In the genomic region with DNA sequence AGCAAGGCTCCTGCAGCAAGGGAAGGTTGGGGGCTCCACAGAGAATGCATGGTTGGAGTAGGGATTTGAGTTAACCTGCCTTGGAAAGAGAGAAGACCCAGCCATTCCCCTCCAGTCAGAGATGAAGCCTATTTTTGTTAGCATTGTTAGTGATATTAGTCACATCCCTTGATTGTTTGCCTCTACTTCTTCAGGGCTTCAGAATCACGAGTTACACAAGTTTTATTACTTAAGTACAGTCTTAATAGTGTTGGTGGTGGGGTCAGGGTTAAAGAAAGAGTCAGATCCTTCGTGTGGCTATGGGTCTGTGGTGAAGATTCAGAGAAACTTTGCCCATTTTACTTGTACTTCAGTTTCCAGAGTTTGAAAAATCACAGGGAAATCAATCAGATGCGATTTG, we compare ENCODE assay signal across 14 cellular contexts.
DNase-seq lines count a peak whose midpoint lies in the region; ATAC-seq, FAIRE-seq and TF ChIP-seq lines count a peak whose summit lies in the region.
"Had no signal": no experiment of that assay in that cellular context is flagged by ENCODE, and none has a peak within 500 bp of the region (broad histone marks: within the 10 kb centered on the region; RNA-seq: fewer than 3 reads in every experiment).

No MANE protein-coding gene starts in this region.

- H4K91ac ChIP-seq in IMR-90 (ENCODE audit: insufficient read depth, low read depth, low read length): peak overlapping the region; percentile 95

- FAIRE-seq in endothelial cell of umbilical vein (lab: Jason Lieb, UNC): peak; percentile 98

- H2AK5ac ChIP-seq in IMR-90 (ENCODE audit: low read depth, low read length): peak overlapping the region; percentile 96

- H3K14ac ChIP-seq in IMR-90 (replicated peaks; ENCODE audit: low read depth, low read length): peak overlapping the region; percentile 66

- H2AFZ ChIP-seq in IMR-90 (replicated peaks; ENCODE audit: low read length, poor library complexity) (peak overlapping the region; percentile 60), endothelial cell of umbilical vein (ENCODE audit: low read depth, low read length) (peak overlapping the region; percentile 56)

- no peak for TF ChIP-seq RAD21 in IMR-90 (IDR thresholded peaks at IDR 0.05; ENCODE audit: low read length)

- no TSS peak for BruUV-seq in IMR-90 (replicated peaks; lab: Mats Ljungman, UMichigan)
- no TSS peak for BruUV-seq in endothelial cell of umbilical vein (replicated peaks; lab: Mats Ljungman, UMichigan)

- H3K4me2 ChIP-seq in IMR-90 (ENCODE audit: low read depth, low read length) (peak overlapping the region; percentile 46; the same call in 1 of the 2 replicates), endothelial cell of umbilical vein (ENCODE audit: insufficient read depth, low read length) (peak overlapping the region; percentile 67)

- H3K9me1 ChIP-seq in IMR-90 (ENCODE audit: insufficient read depth, low read length) (peaks cover 6% of the 10 kb centered on the region), endothelial cell of umbilical vein (replicated peaks; ENCODE audit: control insufficient read depth, extremely low read depth, insufficient read depth, low read length) (no peaks in the 10 kb centered on the region)

- peak overlapping the region; percentile 77 for H4K5ac ChIP-seq in IMR-90 (ENCODE audit: low read depth, low read length)

- H2BK120ac ChIP-seq in IMR-90 (ENCODE audit: low read depth, low read length): peak overlapping the region; percentile 91

- H3K27me3 ChIP-seq in IMR-90 (ENCODE audit: control insufficient read depth, insufficient read depth, low read length): no peaks in the 10 kb centered on the region
- no peaks in the 10 kb centered on the region for H3K27me3 ChIP-seq in endothelial cell of umbilical vein (ENCODE audit: control insufficient read depth in 2 of 2, insufficient read depth in 2 of 2, low read length in 2 of 2)

- TF ChIP-seq CTCF in AG04449 (IDR thresholded peaks at IDR 0.05; ENCODE audit: insufficient read depth, low read length, missing control alignments) (no peak), IMR-90 (conservative IDR thresholded peaks at IDR 0.05; ENCODE audit: low read depth, low read length) (no peak), endothelial cell of umbilical vein (IDR thresholded peaks at IDR 0.05; ENCODE audit: extremely low read depth in 1 of 2, insufficient read depth in 1 of 2, low read depth in 1 of 2, low read length in 2 of 2) (no peak), GM10266 (IDR thresholded peaks at IDR 0.05; ENCODE audit: control insufficient read depth, insufficient read depth, low read depth, missing control alignments) (no peak)

- H3K56ac ChIP-seq in IMR-90 (ENCODE audit: extremely low read depth, insufficient read depth, low read length): peak overlapping the region; percentile 12

- H3K36me3 ChIP-seq in IMR-90 (ENCODE audit: control insufficient read depth, insufficient read depth, low read length): no peaks in the 10 kb centered on the region
- no peaks in the 10 kb centered on the region for H3K36me3 ChIP-seq in endothelial cell of umbilical vein (ENCODE audit: control insufficient read depth in 2 of 2, extremely low read depth in 1 of 2, insufficient read depth in 2 of 2, low read length in 2 of 2)
- H3K36me3 ChIP-seq in mesodermal cell (ENCODE audit: control insufficient read depth, insufficient read depth, low read length): no peaks in the 10 kb centered on the region
- H3K36me3 ChIP-seq: left ventricle myocardium inferior had no signal

- H3K4me3 ChIP-seq in AG04449 (ENCODE audit: low read depth, low read length) (no peak overlapping the region), IMR-90 (ENCODE audit: insufficient read depth, low read depth, low read length) (no peak overlapping the region), endothelial cell of umbilical vein (replicated peaks in 1 of 3; ENCODE audit: insufficient read depth in 1 of 3, low read depth in 1 of 3, low read length in 3 of 3) (no peak overlapping the region), mesodermal cell (ENCODE audit: extremely low read depth, insufficient read depth, low read length, poor library complexity, severe bottlenecking) (no peak overlapping the region)
- H3K4me3 ChIP-seq: left ventricle myocardium inferior had no signal

- peak overlapping the region; percentile 91 for H2BK15ac ChIP-seq in IMR-90 (ENCODE audit: low read depth, low read length)

- peak overlapping the region; percentile 97 for H3K18ac ChIP-seq in IMR-90 (ENCODE audit: low read depth, low read length)

- H3K4me1 ChIP-seq in IMR-90 (ENCODE audit: control insufficient read depth, insufficient read depth, low read length): peaks cover 8% of the 10 kb centered on the region
- peaks cover 13% of the 10 kb centered on the region for H3K4me1 ChIP-seq in endothelial cell of umbilical vein (ENCODE audit: control insufficient read depth, extremely low read depth, insufficient read depth, low read length)
- peaks cover 10% of the 10 kb centered on the region for H3K4me1 ChIP-seq in mesodermal cell (ENCODE audit: control insufficient read depth, insufficient read depth, low read length, poor library complexity, severe bottlenecking)
- H3K4me1 ChIP-seq: left ventricle myocardium inferior had no signal

- CTCF ChIA-PET in AG04449 (lab: Yijun Ruan, JAX) (no interaction called here), IMR-90 (lab: Yijun Ruan, JAX) (interaction anchor here (0.5 kb wide), 1 partner anchor 16 kb away, joined by 3 read pairs; no protein-coding TSS in a partner anchor), endothelial cell of umbilical vein (lab: Charles Lee) (interaction anchor here (2.8 kb wide), 1 partner anchor 16 kb away, joined by 12 read pairs; no protein-coding TSS in a partner anchor)

- dilution Hi-C loops in IMR-90 (cut with HindIII; ENCODE audit: low sequenced_read_pairs, unreplicated experiment): no loop called here
- dilution Hi-C loops in endothelial cell of umbilical vein (cut with MboI; ENCODE audit: extremely low pct_ligation_motif_present, low sequenced_read_pairs): no loop called here

- DNase-seq in AG04449 (ENCODE audit: low read depth, low spot score) (peak; percentile 71), IMR-90 (peak; percentile 83), endothelial cell of umbilical vein (ENCODE audit: low read depth, low spot score) (peak; percentile 95), GM10266 (ENCODE audit: extremely low spot score) (no peak)
- DNase-seq: activated CD4-positive, alpha-beta T cell treated with anti-CD3 and anti-CD28 coated beads, Interleukin-2, amount 50 U/mL, for 4 hours; left ventricle myocardium inferior; NCI-H82; Right ventricle myocardium superior; T-helper 9 cell had no signal

- peak overlapping the region; percentile 18 for H2AK9ac ChIP-seq in IMR-90 (replicated peaks; ENCODE audit: low read depth, low read length, poor library complexity)

- H3K9ac ChIP-seq in IMR-90 (ENCODE audit: low read depth, low read length): no peak overlapping the region
- peak overlapping the region; percentile 75 for H3K9ac ChIP-seq in endothelial cell of umbilical vein (replicated peaks; ENCODE audit: extremely low read depth, insufficient read depth, low read length)

- H3K79me1 ChIP-seq in IMR-90 (ENCODE audit: low read depth in 1 of 2, low read length in 2 of 2): no peaks in the 10 kb centered on the region

- H4K8ac ChIP-seq in IMR-90 (ENCODE audit: low read depth in 2 of 2, low read length in 2 of 2): peak overlapping the region; percentile 60 to 81; a peak in 2 of 4 replicates

- H3K23ac ChIP-seq in IMR-90 (ENCODE audit: low read depth, low read length): peak overlapping the region; percentile 88

- H3K27ac ChIP-seq in IMR-90 (ENCODE audit: insufficient read depth, low read length): peak overlapping the region; percentile 72
- peak overlapping the region; percentile 87 for H3K27ac ChIP-seq in endothelial cell of umbilical vein (ENCODE audit: insufficient read depth, low read depth, low read length)
- H3K27ac ChIP-seq in mesodermal cell (ENCODE audit: low read depth, low read length, severe bottlenecking): peak overlapping the region; percentile 60
- H3K27ac ChIP-seq: left ventricle myocardium inferior had no signal

- intact Hi-C loops in IMR-90 (cut with micrococcal nuclease) (no loop called here), endothelial cell of umbilical vein (cut with micrococcal nuclease) (loop anchor here (1.0 to 5.0 kb wide), 2 partner anchors 200 to 210 kb away; no protein-coding TSS in a partner anchor)

- POLR2A ChIA-PET in AG04449 (lab: Yijun Ruan, JAX): no interaction called here
- POLR2A ChIA-PET in IMR-90 (lab: Charles Lee; ENCODE audit: unreplicated experiment): no interaction called here
- POLR2A ChIA-PET in endothelial cell of umbilical vein (lab: Charles Lee): no interaction called here

- no peaks in the 10 kb centered on the region for H3K79me2 ChIP-seq in endothelial cell of umbilical vein (ENCODE audit: control insufficient read depth, insufficient read depth, low read length)

- ATAC-seq in IMR-90 (ENCODE audit: low read depth) (peak; percentile 94), GM18867 (IDR thresholded peaks at IDR 0.05; ENCODE audit: unreplicated experiment) (no peak), esophagus mucosa (no peak), GM21381 (IDR thresholded peaks at IDR 0.05; ENCODE audit: unreplicated experiment) (no peak)
- ATAC-seq: natural killer cell treated with Interleukin-12 subunit alpha and Interleukin-12 subunit beta and Interleukin-15 and Interleukin-18, amount 100 ng/mL, for 72 hours had no signal

- H3K9me3 ChIP-seq in IMR-90 (ENCODE audit: control insufficient read depth, insufficient read depth, low read length) (no peaks in the 10 kb centered on the region), endothelial cell of umbilical vein (replicated peaks; ENCODE audit: control insufficient read depth, insufficient read depth, low read length) (no peaks in the 10 kb centered on the region), mesodermal cell (ENCODE audit: control insufficient read depth, low read length) (no peaks in the 10 kb centered on the region)
- H3K9me3 ChIP-seq: left ventricle myocardium inferior had no signal

- H2BK20ac ChIP-seq in IMR-90 (ENCODE audit: low read depth, low read length): peak overlapping the region; percentile 99

- no peak for TF ChIP-seq POLR2A in IMR-90 (IDR thresholded peaks at IDR 0.05; ENCODE audit: low read depth, low read length)
- peak; percentile 23 for TF ChIP-seq POLR2A in endothelial cell of umbilical vein (IDR thresholded peaks at IDR 0.05; ENCODE audit: low read depth, low read length)

- H3K4ac ChIP-seq in IMR-90 (ENCODE audit: low read depth, low read length): peak overlapping the region; percentile 96

- H2BK5ac ChIP-seq in IMR-90 (ENCODE audit: low read depth, low read length, poor library complexity, severe bottlenecking): peak overlapping the region; percentile 61

- H4K20me1 ChIP-seq in IMR-90 (ENCODE audit: insufficient read depth, low read length) (no peaks in the 10 kb centered on the region), endothelial cell of umbilical vein (replicated peaks; ENCODE audit: control insufficient read depth, extremely low read depth, insufficient read depth, low read length) (no peaks in the 10 kb centered on the region)

- in situ Hi-C loops in IMR-90 (cut with MboI; ENCODE audit: low sequenced_read_pairs): no loop called here

- WGBS in IMR-90 (ENCODE audit: extremely low coverage in 2 of 2, insufficient read length in 1 of 2), 2 experiments: no CpG with 5 or more reads among the region's 3 CpGs
- WGBS in mesodermal cell (ENCODE audit: insufficient coverage in 2 of 2), 2 experiments: 0 to 71% methylated on average over 1 of the region's 3 CpGs
